Comparison of ENCODE assay signal across 13 cellular contexts in the genomic region with DNA sequence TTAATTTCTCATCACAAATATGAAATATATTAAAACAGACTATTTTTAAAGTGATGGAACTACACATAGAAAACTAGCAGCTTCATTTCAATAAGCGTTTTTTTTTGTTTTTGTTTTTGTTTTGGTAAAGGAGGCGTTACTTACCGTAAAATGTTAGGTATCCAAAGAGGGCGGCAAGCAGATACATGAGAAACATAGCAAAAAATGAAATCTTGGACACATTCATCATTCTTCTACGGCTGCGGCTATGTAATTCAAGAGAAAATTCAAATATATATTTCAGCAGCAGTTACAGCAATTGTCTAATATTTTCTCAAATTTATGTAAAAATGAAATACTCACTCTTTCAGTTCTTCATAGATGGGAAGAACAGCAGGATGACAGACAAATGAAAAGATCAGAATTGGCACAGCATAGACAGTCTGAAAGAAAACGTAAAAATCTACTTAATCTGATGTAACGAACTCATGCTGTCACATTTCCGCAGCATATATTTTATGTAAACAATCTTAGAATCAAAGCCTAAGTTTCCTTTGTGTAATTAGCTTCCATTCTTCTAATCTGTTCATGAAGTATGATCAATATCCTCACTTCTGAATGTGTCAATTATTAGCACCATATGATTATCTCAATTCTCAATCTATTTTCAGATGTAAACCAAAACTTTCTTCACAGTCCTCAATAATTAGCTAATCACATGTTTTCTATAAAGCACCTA. TPM values are rescaled to one million over a fixed set of nuclear protein-coding genes. Genes with fewer than 3 reads are reported as not detected.
DNase-seq lines count a peak whose midpoint lies in the region; ATAC-seq and TF ChIP-seq lines count a peak whose summit lies in the region.
"Had no signal": no experiment of that assay in that cellular context is flagged by ENCODE, and none has a peak within 500 bp of the region (broad histone marks: within the 10 kb centered on the region; RNA-seq: fewer than 3 reads in every experiment).

No MANE protein-coding gene starts in this region.

- peaks cover 98% of the 10 kb centered on the region for H3K36me3 ChIP-seq in suprapubic skin
- peaks cover 100% of the 10 kb centered on the region for H3K36me3 ChIP-seq in endodermal cell (ENCODE audit: control insufficient read depth, insufficient read depth, low read length)

- H3K4me1 Mint-ChIP-seq in activated naive CD4-positive, alpha-beta T cell treated with anti-CD3 and anti-CD28 coated beads, Interleukin-2, amount 50 U/mL, for 24 hours = peaks cover 86% of the 10 kb centered on the region
- H3K4me1 Mint-ChIP-seq in activated T-helper 17 cell treated with anti-CD3 and anti-CD28 coated beads, Interleukin-2, amount 50 U/mL, for 72 hours = peaks cover 38% of the 10 kb centered on the region
- H3K4me1 Mint-ChIP-seq in immature natural killer cell = peaks cover 68 to 97% of the 10 kb centered on the region in 2 donors
- peaks cover 18% of the 10 kb centered on the region for H3K4me1 Mint-ChIP-seq in endodermal cell

- peak overlapping the region; percentile 35 for H3K27ac Mint-ChIP-seq in activated naive CD4-positive, alpha-beta T cell treated with anti-CD3 and anti-CD28 coated beads, Interleukin-2, amount 50 U/mL, for 24 hours
- H3K27ac Mint-ChIP-seq in activated T-helper 17 cell treated with anti-CD3 and anti-CD28 coated beads, Interleukin-2, amount 50 U/mL, for 72 hours = no peak overlapping the region
- H3K27ac Mint-ChIP-seq in immature natural killer cell (peak overlapping the region in 5 of 6 donors; percentile 2 to 88 (median 17)), endodermal cell (no peak overlapping the region)

- H3K4me3 ChIP-seq in suprapubic skin (peak overlapping the region; percentile 99), endodermal cell (ENCODE audit: low read length) (no peak overlapping the region)

- H3K9me3 ChIP-seq in suprapubic skin (no peaks in the 10 kb centered on the region), endodermal cell (ENCODE audit: control insufficient read depth, low read length) (no peaks in the 10 kb centered on the region)

- peaks cover 57% of the 10 kb centered on the region for H3K36me3 Mint-ChIP-seq in activated naive CD4-positive, alpha-beta T cell treated with anti-CD3 and anti-CD28 coated beads, Interleukin-2, amount 50 U/mL, for 24 hours
- H3K36me3 Mint-ChIP-seq in activated T-helper 17 cell treated with anti-CD3 and anti-CD28 coated beads, Interleukin-2, amount 50 U/mL, for 72 hours (ENCODE audit: low read depth) = peaks cover 100% of the 10 kb centered on the region
- H3K36me3 Mint-ChIP-seq in immature natural killer cell = peaks cover 40 to 80% (median 57%) of the 10 kb centered on the region in 3 donors
- peaks cover 94% of the 10 kb centered on the region for H3K36me3 Mint-ChIP-seq in endodermal cell (ENCODE audit: low read depth)

- TF ChIP-seq CTCF in suprapubic skin (IDR thresholded peaks at IDR 0.05) = no peak
- TF ChIP-seq CTCF in endodermal cell (conservative IDR thresholded peaks at IDR 0.05) = no peak

- H3K27me3 ChIP-seq in suprapubic skin = no peaks in the 10 kb centered on the region
- no peaks in the 10 kb centered on the region for H3K27me3 ChIP-seq in endodermal cell (ENCODE audit: control insufficient read depth, insufficient read depth, low read length, poor library complexity, severe bottlenecking)

- no peaks in the 10 kb centered on the region for H3K27me3 Mint-ChIP-seq in activated naive CD4-positive, alpha-beta T cell treated with anti-CD3 and anti-CD28 coated beads, Interleukin-2, amount 50 U/mL, for 24 hours
- H3K27me3 Mint-ChIP-seq in activated T-helper 17 cell treated with anti-CD3 and anti-CD28 coated beads, Interleukin-2, amount 50 U/mL, for 72 hours = no peaks in the 10 kb centered on the region
- peaks cover 0 to 5% (median 3%) of the 10 kb centered on the region in 3 donors for H3K27me3 Mint-ChIP-seq in immature natural killer cell (ENCODE audit: low read depth in 3 of 3)
- H3K27me3 Mint-ChIP-seq in endodermal cell (ENCODE audit: insufficient read depth) = no peaks in the 10 kb centered on the region

- WGBS in suprapubic skin = 58% methylated on average over 9 of the region's 9 CpGs
- WGBS in endodermal cell (ENCODE audit: insufficient coverage in 1 of 2, insufficient read length in 1 of 2), 2 experiments = 94 to 97% methylated on average over 5 to 9 of the region's 9 CpGs

- H3K4me3 Mint-ChIP-seq in activated naive CD4-positive, alpha-beta T cell treated with anti-CD3 and anti-CD28 coated beads, Interleukin-2, amount 50 U/mL, for 24 hours = peak overlapping the region; percentile 23
- peak overlapping the region; percentile 26 for H3K4me3 Mint-ChIP-seq in activated T-helper 17 cell treated with anti-CD3 and anti-CD28 coated beads, Interleukin-2, amount 50 U/mL, for 72 hours
- H3K4me3 Mint-ChIP-seq in immature natural killer cell (peak overlapping the region in 1 of 5 donors; percentile 17), endodermal cell (no peak overlapping the region)

- H3K9ac ChIP-seq in endodermal cell (ENCODE audit: extremely low read depth, low read length, poor library complexity, severe bottlenecking) = no peak overlapping the region

- TF ChIP-seq POLR2A in suprapubic skin (IDR thresholded peaks at IDR 0.05) = no peak

- no peaks in the 10 kb centered on the region for H3K9me3 Mint-ChIP-seq in activated naive CD4-positive, alpha-beta T cell treated with anti-CD3 and anti-CD28 coated beads, Interleukin-2, amount 50 U/mL, for 24 hours
- H3K9me3 Mint-ChIP-seq in activated T-helper 17 cell treated with anti-CD3 and anti-CD28 coated beads, Interleukin-2, amount 50 U/mL, for 72 hours = no peaks in the 10 kb centered on the region
- H3K9me3 Mint-ChIP-seq in immature natural killer cell (no peaks in the 10 kb centered on the region), endodermal cell (no peaks in the 10 kb centered on the region)

- no peak for DNase-seq in activated naive CD4-positive, alpha-beta T cell (lab: John Stamatoyannopoulos, UW)
- DNase-seq in immature natural killer cell = no peak
- DNase-seq in suprapubic skin (ENCODE audit: low spot score in 2 of 2) = no peak
- no peak for DNase-seq in 8988T
- DNase-seq in endodermal cell = no peak
- no peak for DNase-seq in NOMO-1 treated with DMSO at 0.1 percent for 48 hours (lab: John Stamatoyannopoulos, UW; ENCODE audit: unreplicated experiment)
- DNase-seq: activated naive CD4-positive, alpha-beta T cell treated with anti-CD3 and anti-CD28 coated beads, Interleukin-2, amount 50 U/mL, for 16 hours; central memory CD4-positive, alpha-beta T cell; H7; Right ventricle myocardium superior had no signal

- H3K27ac ChIP-seq in suprapubic skin (no peak overlapping the region), endodermal cell (ENCODE audit: low read depth, low read length) (no peak overlapping the region)

- H3K4me1 ChIP-seq in suprapubic skin (peaks cover 91% of the 10 kb centered on the region), endodermal cell (ENCODE audit: control insufficient read depth, insufficient read depth, low read length) (peaks cover 19% of the 10 kb centered on the region)

- ATAC-seq in activated T-helper 17 cell treated with anti-CD3 and anti-CD28 coated beads, Interleukin-2, amount 50 U/mL, for 72 hours (replicated peaks) = no peak
- ATAC-seq: left lobe of liver had no signal

- no peak for TF ChIP-seq EP300 in suprapubic skin (IDR thresholded peaks at IDR 0.05)

RNA-seq across cellular contexts. Expression of a gene that starts 8.8 kb away (rescaled TPM):
- total RNA-seq in activated T-helper 17 cell treated with anti-CD3 and anti-CD28 coated beads, Interleukin-2, amount 50 U/mL, for 72 hours = 100 to 1,000 TPM; 203 to 206 TPM
- 100 to 1,000 TPM in 1 of 3 donors, 10 to 100 TPM in 2; 52.6 to 116 (median 92.7) TPM for polyA plus RNA-seq in immature natural killer cell
- total RNA-seq in suprapubic skin = 1,000 to 10,000 TPM in 1 of 4 donors, 100 to 1,000 TPM in 3; 632 to 1,386 (median 819) TPM
- total RNA-seq in endodermal cell = 100 to 1,000 TPM; 156 to 230 TPM
- polyA plus RNA-seq in endodermal cell (2013, experiment 1 of 2) = 185 TPM
- polyA plus RNA-seq in endodermal cell (2013, experiment 2 of 2) = 170 TPM

Comparison
In these comparisons a context has a peak if more than half of its experiments do, and no peak if none do; other contexts are left out.
1. H3K27ac Mint-ChIP-seq: peak in activated naive CD4-positive, alpha-beta T cell treated with anti-CD3 and anti-CD28 coated beads, Interleukin-2, amount 50 U/mL, for 24 hours (single experiment) and immature natural killer cell (5 of 6); none in activated T-helper 17 cell treated with anti-CD3 and anti-CD28 coated beads, Interleukin-2, amount 50 U/mL, for 72 hours (single experiment) and endodermal cell (single experiment).